8 cellular contexts compared by ENCODE assay signal in the genomic region with DNA sequence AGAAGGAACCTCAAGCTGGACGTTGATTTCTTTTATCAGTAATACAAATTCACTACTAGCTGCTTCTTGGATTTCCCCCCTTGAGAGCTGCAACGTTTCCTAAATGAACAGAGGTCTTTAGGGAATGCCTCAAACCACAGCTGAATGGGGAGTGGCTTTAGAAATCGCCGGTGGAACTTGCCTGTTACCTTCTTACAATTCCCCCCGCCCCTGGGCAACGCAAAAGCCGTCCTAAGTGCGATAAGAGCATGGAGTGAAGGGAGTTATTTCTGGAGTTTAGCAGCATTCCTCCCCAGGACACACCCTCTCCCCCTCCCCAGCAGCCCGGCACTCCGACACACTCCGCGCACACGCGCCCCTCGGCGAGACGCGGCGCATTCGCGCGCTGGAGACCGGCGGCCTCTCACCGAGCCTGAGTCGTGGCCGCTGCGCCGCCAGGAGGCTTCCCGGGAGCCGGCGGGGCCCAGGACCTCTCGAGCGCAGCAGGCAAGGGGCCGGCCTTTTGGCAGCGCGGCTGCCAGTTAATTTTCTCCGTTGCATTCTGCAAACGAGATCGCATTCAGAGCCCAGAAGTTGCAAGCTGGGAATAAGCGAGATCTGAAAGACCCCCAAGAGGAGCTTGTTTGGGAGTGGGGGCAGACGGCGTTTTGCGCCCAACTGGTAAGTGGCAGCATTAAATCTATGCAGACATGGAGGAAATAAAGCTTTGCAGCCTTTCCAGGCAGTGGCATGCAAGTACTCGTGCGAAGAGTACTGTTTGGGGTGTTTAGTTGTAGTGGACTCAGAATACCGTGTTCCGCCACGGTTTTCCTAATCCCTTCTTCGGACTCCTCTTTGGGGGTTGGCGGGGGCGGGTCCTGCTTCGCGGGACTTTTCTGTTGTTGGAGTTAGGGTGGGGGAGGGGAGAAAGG.
DNase-seq lines count a peak whose midpoint lies in the region; ATAC-seq and TF ChIP-seq lines count a peak whose summit lies in the region.

No MANE protein-coding gene starts in this region.

- H2BK5ac ChIP-seq in IMR-90 (ENCODE audit: low read depth, low read length, poor library complexity, severe bottlenecking) = peak overlapping the region; percentile 51

- H3K23ac ChIP-seq in IMR-90 (ENCODE audit: low read depth, low read length) = peak overlapping the region; percentile 91

- H3K4me1 ChIP-seq in IMR-90 (ENCODE audit: control insufficient read depth, insufficient read depth, low read length) = peaks cover 18% of the 10 kb centered on the region
- peaks cover 0 to 54% (median 34%) of the 10 kb centered on the region in 12 donors for H3K4me1 ChIP-seq in heart left ventricle
- peaks cover 4% of the 10 kb centered on the region for H3K4me1 ChIP-seq in ovary (ENCODE audit: insufficient read depth)

- no peaks in the 10 kb centered on the region for H4K20me1 ChIP-seq in IMR-90 (ENCODE audit: insufficient read depth, low read length)

- peak overlapping the region; percentile 66 for H2BK20ac ChIP-seq in IMR-90 (ENCODE audit: low read depth, low read length)

- POLR2A ChIA-PET in IMR-90 (lab: Charles Lee; ENCODE audit: unreplicated experiment) = interaction anchor here (0.6 to 1.1 kb wide), 2 partner anchors 43 to 103 kb away, joined by 3 read pairs; no protein-coding TSS in a partner anchor

- peak; percentile 78 for ATAC-seq in IMR-90 (ENCODE audit: low read depth)
- ATAC-seq in activated T-helper 17 cell treated with anti-CD3 and anti-CD28 coated beads, Interleukin-2, amount 50 U/mL, for 72 hours (replicated peaks) = no peak
- ATAC-seq in heart left ventricle = peak; percentile 59 to 86 (median 84)
- no peak for ATAC-seq in GM19397 (IDR thresholded peaks at IDR 0.05; ENCODE audit: unreplicated experiment)

- no TSS peak for BruUV-seq in IMR-90 (replicated peaks; lab: Mats Ljungman, UMichigan)

- TF ChIP-seq POLR2A in IMR-90 (IDR thresholded peaks at IDR 0.05; ENCODE audit: low read depth, low read length) = no peak
- TF ChIP-seq POLR2A in heart left ventricle (IDR thresholded peaks at IDR 0.05) = no peak
- TF ChIP-seq POLR2A in ovary (IDR thresholded peaks at IDR 0.05) = no peak

- TF ChIP-seq CTCF in IMR-90 (conservative IDR thresholded peaks at IDR 0.05; ENCODE audit: low read depth, low read length) (peak; percentile 45), heart left ventricle (IDR thresholded peaks at IDR 0.05) (peak in 10 of 12 donors; percentile 27 to 68 (median 39)), ovary (IDR thresholded peaks at IDR 0.05) (peak in 2 of 3 donors; percentile 9 to 28)

- peak overlapping the region; percentile 83; the same call in 1 of the 2 replicates for H3K56ac ChIP-seq in IMR-90 (ENCODE audit: extremely low read depth, insufficient read depth, low read length)

- H3K27me3 Mint-ChIP-seq in activated T-helper 17 cell treated with anti-CD3 and anti-CD28 coated beads, Interleukin-2, amount 50 U/mL, for 72 hours = peaks cover 52% of the 10 kb centered on the region

- in situ Hi-C loops in IMR-90 (cut with MboI; ENCODE audit: low sequenced_read_pairs) = no loop called here

- H3K9me3 ChIP-seq in IMR-90 (ENCODE audit: control insufficient read depth, insufficient read depth, low read length) = no peaks in the 10 kb centered on the region
- H3K9me3 ChIP-seq in heart left ventricle = no peaks in the 10 kb centered on the region
- H3K9me3 ChIP-seq in ovary = no peaks in the 10 kb centered on the region

- peak overlapping the region; percentile 69 for H3K9ac ChIP-seq in IMR-90 (ENCODE audit: low read depth, low read length)

- peak overlapping the region; percentile 21 for H3K4me3 Mint-ChIP-seq in activated T-helper 17 cell treated with anti-CD3 and anti-CD28 coated beads, Interleukin-2, amount 50 U/mL, for 72 hours

- peak overlapping the region; percentile 59 for H3K27ac ChIP-seq in IMR-90 (ENCODE audit: insufficient read depth, low read length)
- peak overlapping the region; percentile 22 to 87 (median 76) for H3K27ac ChIP-seq in heart left ventricle
- peak overlapping the region; percentile 26 to 58 for H3K27ac ChIP-seq in ovary

- CTCF ChIA-PET in IMR-90 (lab: Yijun Ruan, JAX) = interaction anchor here (0.5 to 1.6 kb wide), 8 partner anchors 12 to 117 kb away, joined by 3 to 10 read pairs (median 4); no protein-coding TSS in a partner anchor

- dilution Hi-C loops in IMR-90 (cut with HindIII; ENCODE audit: low sequenced_read_pairs, unreplicated experiment) = no loop called here

- H3K36me3 ChIP-seq in IMR-90 (ENCODE audit: control insufficient read depth, insufficient read depth, low read length) (no peaks in the 10 kb centered on the region), heart left ventricle (no peaks in the 10 kb centered on the region), ovary (no peaks in the 10 kb centered on the region)

- peak overlapping the region; percentile 25 for H4K5ac ChIP-seq in IMR-90 (ENCODE audit: low read depth, low read length)

- no peak overlapping the region for H3K27ac Mint-ChIP-seq in activated T-helper 17 cell treated with anti-CD3 and anti-CD28 coated beads, Interleukin-2, amount 50 U/mL, for 72 hours

- intact Hi-C loops in IMR-90 (cut with micrococcal nuclease) = loop anchor here (2.0 to 5.0 kb wide), 6 partner anchors 41 to 449 kb away; partner anchors contain the start of gene DDX60L
- intact Hi-C loops in heart left ventricle (cut with DNase I) = loop anchor here in 6 of 10 donors (2.0 to 10.0 kb wide), 3 partner anchors 44 to 117 kb away; no protein-coding TSS in a partner anchor
- intact Hi-C loops in ovary (cut with DNase I) = no loop called here

- H2AK5ac ChIP-seq in IMR-90 (ENCODE audit: low read depth, low read length) = peak overlapping the region; percentile 42

- 1% methylated on average over 32 of the region's 54 CpGs; no CpG with 5 or more reads in 1 of the 2 experiments for WGBS in IMR-90 (ENCODE audit: extremely low coverage in 2 of 2, insufficient read length in 1 of 2), 2 experiments
- 0 to 1% (median 0%) methylated on average over 42 to 54 of the region's 54 CpGs for WGBS in heart left ventricle, 4 donors
- WGBS in ovary, 3 donors = 0 to 1% (median 0%) methylated on average over 52 to 54 of the region's 54 CpGs

- peaks cover 16% of the 10 kb centered on the region for H3K9me1 ChIP-seq in IMR-90 (ENCODE audit: insufficient read depth, low read length)

- H3K18ac ChIP-seq in IMR-90 (ENCODE audit: low read depth, low read length) = peak overlapping the region; percentile 65

- H3K4ac ChIP-seq in IMR-90 (ENCODE audit: low read depth, low read length) = peak overlapping the region; percentile 86

- TF ChIP-seq EP300 in ovary (IDR thresholded peaks at IDR 0.05) = no peak

- H3K4me1 Mint-ChIP-seq in activated T-helper 17 cell treated with anti-CD3 and anti-CD28 coated beads, Interleukin-2, amount 50 U/mL, for 72 hours = no peaks in the 10 kb centered on the region

- peak; percentile 50 for TF ChIP-seq RAD21 in IMR-90 (IDR thresholded peaks at IDR 0.05; ENCODE audit: low read length)

- peak overlapping the region; percentile 90 for H3K4me2 ChIP-seq in IMR-90 (ENCODE audit: low read depth, low read length)

- DNase-seq in DMS153 treated with DMSO at 0.1 percent for 48 hours (lab: John Stamatoyannopoulos, UW; ENCODE audit: unreplicated experiment) = peak; percentile 18
- DNase-seq in IMR-90 = peak; percentile 55
- DNase-seq in heart left ventricle = peak; percentile 57 to 80 (median 71)
- peak; percentile 63 to 78 (median 66) for DNase-seq in ovary
- DNase-seq in OCI-M1 (lab: John Stamatoyannopoulos, UW) = no peak
- no peak for DNase-seq in NAMALWA (ENCODE audit: low spot score)

- no peaks in the 10 kb centered on the region for H3K27me3 ChIP-seq in IMR-90 (ENCODE audit: control insufficient read depth, insufficient read depth, low read length)
- H3K27me3 ChIP-seq in heart left ventricle = peaks cover 0 to 30% (median 0%) of the 10 kb centered on the region in 9 donors
- no peaks in the 10 kb centered on the region for H3K27me3 ChIP-seq in ovary

- no peaks in the 10 kb centered on the region for H3K36me3 Mint-ChIP-seq in activated T-helper 17 cell treated with anti-CD3 and anti-CD28 coated beads, Interleukin-2, amount 50 U/mL, for 72 hours (ENCODE audit: low read depth)

- peak overlapping the region; percentile 54 for H3K4me3 ChIP-seq in IMR-90 (ENCODE audit: insufficient read depth, low read depth, low read length)
- H3K4me3 ChIP-seq in heart left ventricle = peak overlapping the region; percentile 28 to 75 (median 58)
- peak overlapping the region; percentile 63 for H3K4me3 ChIP-seq in ovary

- peak overlapping the region; percentile 12 for H2AK9ac ChIP-seq in IMR-90 (replicated peaks; ENCODE audit: low read depth, low read length, poor library complexity)

- peaks cover 0 to 21% of the 10 kb centered on the region in 2 experiments; a peak in 2 of 4 replicates for H3K79me1 ChIP-seq in IMR-90 (ENCODE audit: low read depth in 1 of 2, low read length in 2 of 2)

- H4K91ac ChIP-seq in IMR-90 (ENCODE audit: insufficient read depth, low read depth, low read length) = peak overlapping the region; percentile 81

- peak overlapping the region; percentile 93 for H3K14ac ChIP-seq in IMR-90 (replicated peaks; ENCODE audit: low read depth, low read length)

- no peaks in the 10 kb centered on the region for H3K9me3 Mint-ChIP-seq in activated T-helper 17 cell treated with anti-CD3 and anti-CD28 coated beads, Interleukin-2, amount 50 U/mL, for 72 hours

- H4K8ac ChIP-seq in IMR-90 (ENCODE audit: low read depth in 2 of 2, low read length in 2 of 2) = peak overlapping the region; percentile 10 to 77

- H2BK120ac ChIP-seq in IMR-90 (ENCODE audit: low read depth, low read length) = peak overlapping the region; percentile 92

- peak overlapping the region; percentile 92 for H2AFZ ChIP-seq in IMR-90 (replicated peaks; ENCODE audit: low read length, poor library complexity)

- peak overlapping the region; percentile 46; the same call in 2 of the 3 replicates for H2BK15ac ChIP-seq in IMR-90 (ENCODE audit: low read depth, low read length)

TF ChIP-seq in IMR-90, 13 proteins besides CTCF, POLR2A, EP300 and RAD21 (continues in another document):
- TF ChIP-seq RCOR1 (IDR thresholded peaks at IDR 0.05; ENCODE audit: insufficient replicate concordance, low read length) (no peak), MAZ (IDR thresholded peaks at IDR 0.05; ENCODE audit: borderline replicate concordance, low read depth, low read length) (no peak), SMC3 (IDR thresholded peaks at IDR 0.05; ENCODE audit: low read depth, low read length) (peak; percentile 44), MAFK (IDR thresholded peaks at IDR 0.05; ENCODE audit: low read depth, low read length) (no peak), CEBPB (IDR thresholded peaks at IDR 0.05; ENCODE audit: low read depth, low read length) (no peak), BHLHE40 (IDR thresholded peaks at IDR 0.05; ENCODE audit: low read depth, low read length) (no peak), MXI1 (IDR thresholded peaks at IDR 0.05; ENCODE audit: borderline replicate concordance, low read depth, low read length) (peak; percentile 28; the same call in 1 of the 2 replicates), CHD1 (IDR thresholded peaks at IDR 0.05; ENCODE audit: low read depth, low read length) (no peak)

Comparison
In these comparisons a context has a peak if more than half of its experiments do, and no peak if none do; other contexts are left out.
1. DNase-seq: peak in DMS153 treated with DMSO at 0.1 percent for 48 hours (single experiment), IMR-90 (single experiment), heart left ventricle (5 of 5) and ovary (5 of 5); none in OCI-M1 (single experiment) and NAMALWA (single experiment).
2. ATAC-seq: peak in IMR-90 (single experiment) and heart left ventricle (4 of 4); none in activated T-helper 17 cell treated with anti-CD3 and anti-CD28 coated beads, Interleukin-2, amount 50 U/mL, for 72 hours (single experiment) and GM19397 (single experiment).
3. intact Hi-C loops: an anchor here in IMR-90 (2.0 to 5.0 kb wide) and heart left ventricle (2.0 to 10.0 kb wide); none called in ovary.
4. Peak in every context shown above with its lines, with median percentiles within 50 percentile points of each other: H3K27ac ChIP-seq, H3K4me3 ChIP-seq and CTCF ChIP-seq.